ENCODE assay signal across 8 cellular contexts in the genomic region with DNA sequence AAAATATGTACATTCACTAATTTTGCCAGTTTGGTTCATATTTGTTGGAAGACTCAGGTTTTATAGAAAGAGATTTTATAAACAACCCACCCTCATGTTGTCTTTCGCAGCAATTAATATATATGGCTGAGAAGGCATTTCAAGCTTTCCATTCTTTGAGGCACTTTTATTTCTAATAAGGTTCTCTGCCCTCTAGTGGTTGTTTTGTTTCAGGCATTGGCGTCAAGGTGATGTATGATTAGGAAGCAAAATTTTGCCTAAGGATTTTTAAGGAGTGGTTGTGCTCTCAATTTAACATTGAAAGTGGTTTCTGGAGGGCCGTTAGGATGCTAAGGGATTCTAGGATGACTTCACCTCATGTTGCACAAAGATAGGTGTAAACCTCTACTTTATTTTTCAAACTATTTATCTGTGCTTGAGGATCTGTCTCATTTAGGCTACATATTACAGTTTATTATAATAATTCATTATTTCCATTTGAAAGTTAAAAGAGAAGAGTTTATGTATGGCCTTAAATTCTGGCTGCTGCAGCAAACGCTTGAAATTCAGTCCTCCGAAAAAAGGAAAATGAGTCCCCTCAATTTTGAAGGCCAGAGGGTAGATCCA. TPM values are rescaled to one million over a fixed set of nuclear protein-coding genes. Genes with fewer than 3 reads are reported as not detected.
DNase-seq lines count a peak whose midpoint lies in the region; ATAC-seq and TF ChIP-seq lines count a peak whose summit lies in the region.

No MANE protein-coding gene starts in this region.

- no peaks in the 10 kb centered on the region for H3K27me3 ChIP-seq in kidney epithelial cell (ENCODE audit: control insufficient read depth, insufficient read depth, low read length)

- H3K36me3 ChIP-seq in kidney epithelial cell (ENCODE audit: control insufficient read depth, insufficient read depth, low read length): no peaks in the 10 kb centered on the region

- no peak overlapping the region for H3K4me3 Mint-ChIP-seq in CD14-positive monocyte

- H3K27ac Mint-ChIP-seq in CD14-positive monocyte: no peak overlapping the region

- intact Hi-C loops in CD14-positive monocyte (cut with micrococcal nuclease): no loop called here

- peaks cover 0 to 11% (median 0%) of the 10 kb centered on the region in 7 donors for H3K9me3 Mint-ChIP-seq in CD14-positive monocyte

- TF ChIP-seq CTCF in CD14-positive monocyte (IDR thresholded peaks at IDR 0.05) (peak; percentile 76), kidney epithelial cell (IDR thresholded peaks at IDR 0.05; ENCODE audit: insufficient read depth, low read length, poor library complexity, severe bottlenecking) (peak; percentile 77)

- peaks cover 0 to 6% (median 2%) of the 10 kb centered on the region in 3 donors for H3K27me3 Mint-ChIP-seq in CD14-positive monocyte (ENCODE audit: low read depth in 3 of 3)

- no peaks in the 10 kb centered on the region for H3K36me3 Mint-ChIP-seq in CD14-positive monocyte

- DNase-seq in CD14-positive monocyte (ENCODE audit: low spot score) (no peak), NCI-H1930 (lab: John Stamatoyannopoulos, UW) (peak; percentile 31 to 56), amniotic stem cell (lab: John Stamatoyannopoulos, UW) (peak; percentile 16), kidney epithelial cell (ENCODE audit: low read depth) (peak; percentile 9)

- H3K4me3 ChIP-seq in kidney epithelial cell (ENCODE audit: low read depth, low read length): no peak overlapping the region

- no peaks in the 10 kb centered on the region for H3K4me1 Mint-ChIP-seq in CD14-positive monocyte

- ATAC-seq in GM21529 (IDR thresholded peaks at IDR 0.05; ENCODE audit: unreplicated experiment): peak; percentile 62
- no peak for ATAC-seq in GM19035 (IDR thresholded peaks at IDR 0.05; ENCODE audit: unreplicated experiment)
- no peak for ATAC-seq in GM21723 (IDR thresholded peaks at IDR 0.05; ENCODE audit: unreplicated experiment)
- ATAC-seq in GM21447 (IDR thresholded peaks at IDR 0.05; ENCODE audit: unreplicated experiment): no peak

RNA-seq across cellular contexts. Expression of gene OXGR1, which starts 35.9 kb away (rescaled TPM):
- polyA plus RNA-seq in CD14-positive monocyte: under 1 TPM in 1 of 2 donors, not detected in 1; 0.22 TPM
- not detected in 2 replicates for total RNA-seq in kidney epithelial cell
